In the genomic region with DNA sequence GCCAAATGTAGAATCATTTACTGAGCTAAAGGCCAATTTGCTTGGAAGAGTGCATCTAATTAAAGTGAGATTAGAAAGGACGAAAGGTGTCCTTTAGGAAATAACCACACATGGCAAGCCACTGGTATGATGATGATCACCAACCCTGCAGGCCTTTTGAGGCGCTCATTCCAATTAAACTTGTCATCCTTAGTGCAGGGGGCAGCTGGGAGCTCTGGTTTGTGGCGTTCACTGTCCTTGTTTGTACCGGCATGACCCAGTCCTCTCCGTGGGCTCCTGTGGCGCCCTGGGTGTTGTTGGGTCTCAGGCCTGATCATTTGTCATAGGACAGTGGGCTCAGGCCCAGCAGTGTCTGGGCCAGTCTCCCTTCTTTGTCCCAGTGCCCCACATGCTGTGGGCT, we compare ENCODE assay signal across 23 cellular contexts. TPM values are rescaled to one million over a fixed set of nuclear protein-coding genes. Genes with fewer than 3 reads are reported as not detected.
DNase-seq lines count a peak whose midpoint lies in the region; ATAC-seq and TF ChIP-seq lines count a peak whose summit lies in the region.
"Had no signal": no experiment of that assay in that cellular context is flagged by ENCODE, and none has a peak within 500 bp of the region (broad histone marks: within the 10 kb centered on the region; RNA-seq: fewer than 3 reads in every experiment).

No MANE protein-coding gene starts in this region.

- H3K9me3 ChIP-seq in right atrium auricular region (no peaks in the 10 kb centered on the region), esophagus muscularis mucosa (no peaks in the 10 kb centered on the region), sigmoid colon (no peaks in the 10 kb centered on the region), aorta (ENCODE audit: control insufficient read depth, low read length) (no peaks in the 10 kb centered on the region)
- H3K9me3 ChIP-seq: neutrophil had no signal

- ATAC-seq in aorta (ENCODE audit: low FRiP score) (no peak), HG02884 (IDR thresholded peaks at IDR 0.05; ENCODE audit: unreplicated experiment) (no peak)
- ATAC-seq: activated naive CD8-positive, alpha-beta T cell treated with anti-CD3 and anti-CD28 coated beads, Interleukin-2, amount 50 U/mL, for 24 hours; activated T-cell treated with anti-CD3 and anti-CD28 coated beads, Interleukin-2, amount 50 U/mL, for 72 hours; PC-3; stimulated activated memory B cell treated with anti-CD40 and anti-IgM and Interleukin-4, amounts not matched to agents 10 μg/mL and 1 μg/mL and 100 μg/mL, for 72 hours had no signal

- no peak overlapping the region for H3K4me3 ChIP-seq in right atrium auricular region
- no peak overlapping the region for H3K4me3 ChIP-seq in esophagus muscularis mucosa
- H3K4me3 ChIP-seq in sigmoid colon = no peak overlapping the region
- H3K4me3 ChIP-seq in aorta (ENCODE audit: low read length in 2 of 2) = no peak overlapping the region

- intact Hi-C loops in cardiac septum (cut with DNase I) (no loop called here), esophagus muscularis mucosa (cut with DNase I) (no loop called here), sigmoid colon (cut with DNase I) (no loop called here), aorta (cut with DNase I) (loop anchor here in 1 of 2 donors (5.0 to 10.0 kb wide), 3 partner anchors 42 to 471 kb away; no protein-coding TSS in a partner anchor)

- peaks cover 5% of the 10 kb centered on the region for H3K36me3 ChIP-seq in right atrium auricular region
- peaks cover 0 to 6% (median 1%) of the 10 kb centered on the region in 4 donors for H3K36me3 ChIP-seq in esophagus muscularis mucosa
- H3K36me3 ChIP-seq in sigmoid colon = no peaks in the 10 kb centered on the region
- H3K36me3 ChIP-seq in aorta (ENCODE audit: control insufficient read depth in 1 of 2, insufficient read depth in 2 of 2, low read length in 1 of 2) = no peaks in the 10 kb centered on the region
- H3K36me3 ChIP-seq: neutrophil had no signal

- no peak for DNase-seq in right atrium auricular region (ENCODE audit: low spot score)
- DNase-seq in cardiac septum (ENCODE audit: low spot score) = no peak
- DNase-seq in esophagus muscularis mucosa (ENCODE audit: extremely low spot score) = no peak
- no peak for DNase-seq in sigmoid colon
- DNase-seq in aorta = no peak
- no peak for DNase-seq in activated effector memory CD4-positive, alpha-beta T cell treated with anti-CD3 and anti-CD28 coated beads, Interleukin-2, amount 50 U/mL, for 16 hours
- DNase-seq in activated CD4-positive, alpha-beta T cell treated with anti-CD3 and anti-CD28 coated beads for 48 hours = no peak
- DNase-seq: activated CD4-positive, alpha-beta memory T cell treated with anti-CD3 and anti-CD28 coated beads for 36 hours; activated CD4-positive, CD25-positive, alpha-beta regulatory T cell treated with anti-CD3 and anti-CD28 coated beads, Interleukin-2, amount 50 U/mL, for 72 hours; activated naive CD4-positive, alpha-beta T cell; activated naive CD8-positive, alpha-beta T cell treated with anti-CD3 and anti-CD28 coated beads, Interleukin-2, amount 50 U/mL, for 24 hours; activated T-cell treated with anti-CD3 and anti-CD28 coated beads, Interleukin-2, amount 50 U/mL, for 72 hours; CD4-positive, alpha-beta T cell; KBM-7; naive B cell; NCI-H2029 treated with DMSO at 0.1 percent for 48 hours; NCI-H2227 treated with DMSO at 0.1 percent for 48 hours; NCI-H526; PC-3; T-helper 2 cell had no signal

- TF ChIP-seq EP300 in esophagus muscularis mucosa (IDR thresholded peaks at IDR 0.05) (no peak), sigmoid colon (IDR thresholded peaks at IDR 0.05) (no peak)

- peak overlapping the region; percentile 81 to 90 for H3K27ac ChIP-seq in right atrium auricular region
- H3K27ac ChIP-seq in esophagus muscularis mucosa (replicated peaks in 1 of 4) = peak overlapping the region; percentile 73 to 82 (median 80)
- peak overlapping the region; percentile 1 to 80 (median 74) for H3K27ac ChIP-seq in sigmoid colon
- H3K27ac ChIP-seq in aorta (ENCODE audit: low read depth in 1 of 2, low read length in 2 of 2) = peak overlapping the region; percentile 76 to 96
- H3K27ac ChIP-seq: neutrophil had no signal

- H3K27me3 ChIP-seq in right atrium auricular region (no peaks in the 10 kb centered on the region), esophagus muscularis mucosa (no peaks in the 10 kb centered on the region), sigmoid colon (no peaks in the 10 kb centered on the region), aorta (ENCODE audit: control insufficient read depth in 1 of 2, insufficient read depth in 2 of 2, low read length in 1 of 2) (no peaks in the 10 kb centered on the region)
- H3K27me3 ChIP-seq: neutrophil had no signal

- TF ChIP-seq CTCF in right atrium auricular region (IDR thresholded peaks at IDR 0.05) = no peak
- no peak for TF ChIP-seq CTCF in esophagus muscularis mucosa (IDR thresholded peaks at IDR 0.05)
- no peak for TF ChIP-seq CTCF in sigmoid colon (IDR thresholded peaks at IDR 0.05)

- TF ChIP-seq POLR2A in esophagus muscularis mucosa (IDR thresholded peaks at IDR 0.05; ENCODE audit: low read depth) = no peak
- no peak for TF ChIP-seq POLR2A in sigmoid colon (IDR thresholded peaks at IDR 0.05)

- WGBS in esophagus muscularis mucosa = 82% methylated on average over 4 of the region's 6 CpGs
- 96% methylated on average over 6 of the region's 6 CpGs for WGBS in sigmoid colon, 2 donors
- 26 to 32% methylated on average over 6 of the region's 6 CpGs for WGBS in aorta, 2 donors

- H3K4me1 ChIP-seq in right atrium auricular region (peaks cover 0 to 91% of the 10 kb centered on the region in 2 donors), esophagus muscularis mucosa (peaks cover 66 to 89% (median 83%) of the 10 kb centered on the region in 4 donors), sigmoid colon (peaks cover 0 to 60% (median 53%) of the 10 kb centered on the region in 4 donors), aorta (ENCODE audit: control insufficient read depth in 1 of 2, insufficient read depth in 2 of 2, low read length in 2 of 2) (peaks cover 3 to 24% of the 10 kb centered on the region in 2 donors)

RNA-seq across cellular contexts. Expression of a gene that starts 11.0 kb away (rescaled TPM):
- total RNA-seq in right atrium auricular region = 10 to 100 TPM; 15.8 to 19.4 TPM
- 30.5 TPM for total RNA-seq in cardiac septum
- total RNA-seq in esophagus muscularis mucosa = 10 to 100 TPM; 14.6 to 36.1 (median 29.2) TPM
- total RNA-seq in sigmoid colon = 10 to 100 TPM; 12.2 to 19.9 (median 13.2) TPM
- polyA plus RNA-seq in sigmoid colon = 10 to 100 TPM in 1 of 3 donors, 1 to 10 TPM in 2; 3.0 to 13.2 (median 3.2) TPM
- total RNA-seq in aorta = 10 to 100 TPM; 33.6 to 50.5 TPM
- 1 to 10 TPM; 4.4 to 7.7 TPM for polyA plus RNA-seq in aorta
